Comparison of ENCODE assay signal across 8 cellular contexts in genomic region chr10:117175901-117176534, GRCh38. TPM values are rescaled to one million over a fixed set of nuclear protein-coding genes. Genes with fewer than 3 reads are reported as not detected.
A peak's percentile ranks its signal among the peaks of the same experiment; 100 is the strongest.
DNase-seq lines count a peak whose midpoint lies in the region; ATAC-seq and TF ChIP-seq lines count a peak whose summit lies in the region.

No MANE protein-coding gene starts in this region.

- H3K27ac ChIP-seq in RWPE2 (ENCODE audit: poor library complexity, severe bottlenecking) (no peak overlapping the region), ovary (no peak overlapping the region), thyroid gland (no peak overlapping the region)

- H3K9me3 ChIP-seq in RWPE2 (ENCODE audit: severe bottlenecking) (no peaks in the 10 kb centered on the region), ovary (no peaks in the 10 kb centered on the region), thyroid gland (no peaks in the 10 kb centered on the region)

- ATAC-seq in RWPE2 (ENCODE audit: low read depth): peak; percentile 19; the same call in 1 of the 3 replicates

- H3K4me3 ChIP-seq in RWPE2 (ENCODE audit: severe bottlenecking) (peak overlapping the region; percentile 15), ovary (peak overlapping the region; percentile 26), thyroid gland (replicated peaks in 1 of 3) (peak overlapping the region in 1 of 3 donors; percentile 32)

- DNase-seq in Calu3: peak; percentile 75
- peak; percentile 70 for DNase-seq in GM20000 (ENCODE audit: low spot score)
- peak in 61 of 76 experiments; percentile 2 to 78 (median 46) for DNase-seq in HUDEP-2 (lab: John Stamatoyannopoulos, UW; ENCODE audit: unreplicated experiment in 76 of 76)
- DNase-seq in RWPE2 (ENCODE audit: low spot score): peak; percentile 64
- peak; percentile 20 to 72 (median 52) for DNase-seq in activated naive CD4-positive, alpha-beta T cell (lab: John Stamatoyannopoulos, UW)
- DNase-seq in globus pallidus (ENCODE audit: low spot score): peak; percentile 80
- peak; percentile 57 to 83 (median 75) for DNase-seq in ovary
- DNase-seq in thyroid gland: peak; percentile 81 to 83

- no TSS peak for BruUV-seq in Calu3 (replicated peaks; lab: Mats Ljungman, UMichigan)

- peaks cover 37% of the 10 kb centered on the region for H3K27me3 Mint-ChIP-seq in Calu3 (ENCODE audit: unreplicated experiment)

- H3K27me3 ChIP-seq in RWPE2 (ENCODE audit: insufficient read depth, poor library complexity, severe bottlenecking) (peaks cover 33% of the 10 kb centered on the region), ovary (no peaks in the 10 kb centered on the region), thyroid gland (no peaks in the 10 kb centered on the region)

- intact Hi-C loops in Calu3 (cut with micrococcal nuclease; ENCODE audit: unreplicated experiment) (loop anchor here (1.0 to 10.0 kb wide), 3 partner anchors 379 to 551 kb away; partner anchors contain the start of gene PNLIPRP2), ovary (cut with DNase I) (loop anchor here in 3 of 4 donors (1.0 to 10.0 kb wide), 5 partner anchors 379 to 549 kb away; no protein-coding TSS in a partner anchor), thyroid gland (cut with DNase I) (loop anchor here (2.0 kb wide), 1 partner anchor 377 kb away; no protein-coding TSS in a partner anchor)

- TF ChIP-seq CTCF in Calu3 (IDR thresholded peaks at IDR 0.05; ENCODE audit: unreplicated experiment) (peak; percentile 75), GM20000 (IDR thresholded peaks at IDR 0.05; ENCODE audit: extremely low read depth, missing control alignments) (peak; percentile 84), RWPE2 (IDR thresholded peaks at IDR 0.05; ENCODE audit: poor library complexity, severe bottlenecking) (peak; percentile 83), ovary (IDR thresholded peaks at IDR 0.05) (peak; percentile 40 to 61 (median 59)), thyroid gland (IDR thresholded peaks at IDR 0.05) (peak; percentile 47 to 78 (median 68))

- H3K4me1 ChIP-seq in RWPE2 (ENCODE audit: insufficient read depth, poor library complexity, severe bottlenecking) (no peaks in the 10 kb centered on the region), ovary (ENCODE audit: insufficient read depth) (peaks cover 7% of the 10 kb centered on the region), thyroid gland (peaks cover 0 to 11% of the 10 kb centered on the region in 2 donors)

- TF ChIP-seq POLR2A in ovary (IDR thresholded peaks at IDR 0.05) (no peak), thyroid gland (IDR thresholded peaks at IDR 0.05) (no peak)

- no peaks in the 10 kb centered on the region for H3K4me1 Mint-ChIP-seq in Calu3 (ENCODE audit: low read depth, unreplicated experiment)

- no peak overlapping the region for H3K27ac Mint-ChIP-seq in Calu3 (ENCODE audit: unreplicated experiment)

- 21 to 23% (median 22%) methylated on average over 12 of the region's 12 CpGs for WGBS in ovary, 3 donors
- WGBS in thyroid gland, 2 donors: 20 to 21% methylated on average over 12 of the region's 12 CpGs

- peak overlapping the region; percentile 70 for H3K4me3 Mint-ChIP-seq in Calu3 (ENCODE audit: low read depth, unreplicated experiment)

- H3K9me3 Mint-ChIP-seq in Calu3 (ENCODE audit: low read depth, unreplicated experiment): no peaks in the 10 kb centered on the region

- CTCF ChIA-PET in Calu3 (lab: Charles Lee): interaction anchor here (1.1 to 1.6 kb wide), 4 partner anchors 375 to 549 kb away, joined by 3 to 46 read pairs (median 9); no protein-coding TSS in a partner anchor

- TF ChIP-seq EP300 in ovary (IDR thresholded peaks at IDR 0.05): no peak

- no peaks in the 10 kb centered on the region for H3K36me3 ChIP-seq in RWPE2 (ENCODE audit: low read depth)
- H3K36me3 ChIP-seq in ovary: no peaks in the 10 kb centered on the region
- H3K36me3 ChIP-seq in thyroid gland: no peaks in the 10 kb centered on the region

- peaks cover 13% of the 10 kb centered on the region for H3K36me3 Mint-ChIP-seq in Calu3 (ENCODE audit: insufficient read depth, unreplicated experiment)

RNA-seq across cellular contexts. Expression of gene KCNK18, which starts 21.3 kb away (rescaled TPM):
- total RNA-seq in Calu3 (2022): not detected in 2 replicates
- not detected for total RNA-seq in ovary
- polyA plus RNA-seq in ovary: not detected
- total RNA-seq in thyroid gland: not detected

RNA-seq across cellular contexts. Expression of gene VAX1, which starts 37.9 kb away (rescaled TPM):
- total RNA-seq in Calu3 (2022) (not detected in 2 replicates), ovary (not detected), thyroid gland (not detected)
- not detected for polyA plus RNA-seq in ovary
